Comparison of ENCODE assay signal across 2 cellular contexts in genomic region chr1:42427240-42427639, GRCh38.
TF ChIP-seq lines count a peak whose summit lies in the region.

No MANE protein-coding gene starts in this region.

TF ChIP-seq in WTC11, 78 proteins besides CTCF, POLR2A, EP300 and RAD21 (continued from another document):
- TF ChIP-seq USF1 (CRISPR knock-in tag; IDR thresholded peaks at IDR 0.05) (no peak), ZNF121 (CRISPR knock-in tag; IDR thresholded peaks at IDR 0.05) (no peak), ZNF416 (CRISPR knock-in tag; IDR thresholded peaks at IDR 0.05) (no peak), TEAD4 (CRISPR knock-in tag; IDR thresholded peaks at IDR 0.05) (no peak)

TF ChIP-seq in HEK293T, 16 proteins besides CTCF, POLR2A, EP300 and RAD21 (continued from another document):
- no peak for TF ChIP-seq PKNOX1 (IDR thresholded peaks at IDR 0.05)
- no peak for TF ChIP-seq SUZ12 (IDR thresholded peaks at IDR 0.05)
- no peak for TF ChIP-seq FOXM1 (IDR thresholded peaks at IDR 0.05; ENCODE audit: borderline replicate concordance)
- TF ChIP-seq BHLHE40 (IDR thresholded peaks at IDR 0.05; ENCODE audit: borderline replicate concordance) = no peak
